In genomic region chr1:94379615-94380014, GRCh38 we compare ENCODE assay signal across 1 cellular context.
TF ChIP-seq lines count a peak whose summit lies in the region.

No MANE protein-coding gene starts in this region.

TF ChIP-seq in HepG2, 621 proteins besides CTCF, POLR2A, EP300 and RAD21 (continued from another document):
- TF ChIP-seq ZBED4 (CRISPR knock-in tag; IDR thresholded peaks at IDR 0.05; ENCODE audit: borderline replicate concordance), result 0 out of 2 replicates have a peak, but pooled peaks have one; percentile 24
- TF ChIP-seq RXRB (CRISPR knock-in tag; IDR thresholded peaks at IDR 0.05; ENCODE audit: borderline replicate concordance), result peak; percentile 41; the same call in 1 of the 2 replicates
- TF ChIP-seq NFRKB (IDR thresholded peaks at IDR 0.05), result no peak
- TF ChIP-seq FOXA3 (CRISPR knock-in tag; IDR thresholded peaks at IDR 0.05), result peak; percentile 18; the same call in 1 of the 2 replicates
- TF ChIP-seq BCL6 (CRISPR knock-in tag; IDR thresholded peaks at IDR 0.05), result no peak
- no peak for TF ChIP-seq ARNT (IDR thresholded peaks at IDR 0.05)
- no peak for TF ChIP-seq BCLAF1 (IDR thresholded peaks at IDR 0.05)
- TF ChIP-seq IKZF5 (CRISPR knock-in tag; IDR thresholded peaks at IDR 0.05), result peak; percentile 35; the same call in 1 of the 2 replicates
- peak; percentile 54; the same call in 1 of the 2 replicates for TF ChIP-seq HOXA3 (CRISPR knock-in tag; IDR thresholded peaks at IDR 0.05)
- TF ChIP-seq HNF1A (IDR thresholded peaks at IDR 0.05; ENCODE audit: low read depth), result peak; percentile 27; the same call in 1 of the 2 replicates
- TF ChIP-seq HNF1A (CRISPR knock-in tag; IDR thresholded peaks at IDR 0.05; ENCODE audit: borderline replicate concordance), result no peak
- TF ChIP-seq BRF2 (CRISPR knock-in tag; IDR thresholded peaks at IDR 0.05), result no peak
- peak; percentile 75 for TF ChIP-seq POGZ (CRISPR knock-in tag; IDR thresholded peaks at IDR 0.05)
- TF ChIP-seq SALL1 (CRISPR knock-in tag; IDR thresholded peaks at IDR 0.05), result peak; percentile 61
- TF ChIP-seq SOX5 (CRISPR knock-in tag; IDR thresholded peaks at IDR 0.05; ENCODE audit: borderline replicate concordance), result peak; percentile 41; the same call in 1 of the 2 replicates
- no peak for TF ChIP-seq ZNF143 (CRISPR knock-in tag; IDR thresholded peaks at IDR 0.05)
- TF ChIP-seq SOX6 (IDR thresholded peaks at IDR 0.05), result no peak
- TF ChIP-seq SOX6 (CRISPR knock-in tag; IDR thresholded peaks at IDR 0.05), result peak; percentile 44
- peak; percentile 92 for TF ChIP-seq HNF4A (CRISPR knock-in tag; IDR thresholded peaks at IDR 0.05)
- peak; percentile 21; the same call in 1 of the 2 replicates for TF ChIP-seq CEBPG (CRISPR knock-in tag; IDR thresholded peaks at IDR 0.05)
- peak; percentile 46; the same call in 1 of the 2 replicates for TF ChIP-seq KDM6A (CRISPR knock-in tag; IDR thresholded peaks at IDR 0.05; ENCODE audit: low read depth)
- no peak for TF ChIP-seq ZNF124 (CRISPR knock-in tag; IDR thresholded peaks at IDR 0.05)
- 0 out of 2 replicates have a peak, but pooled peaks have one; percentile 23 for TF ChIP-seq ZNF264 (CRISPR knock-in tag; IDR thresholded peaks at IDR 0.05)
- TF ChIP-seq TEAD3 (CRISPR knock-in tag; optimal IDR thresholded peaks at IDR 0.05; ENCODE audit: borderline replicate concordance), result peak; percentile 19
- TF ChIP-seq PAXIP1 (CRISPR knock-in tag; conservative IDR thresholded peaks at IDR 0.05), result peak; percentile 76
